Comparison of ENCODE assay signal across 1 cellular context in the genomic region with DNA sequence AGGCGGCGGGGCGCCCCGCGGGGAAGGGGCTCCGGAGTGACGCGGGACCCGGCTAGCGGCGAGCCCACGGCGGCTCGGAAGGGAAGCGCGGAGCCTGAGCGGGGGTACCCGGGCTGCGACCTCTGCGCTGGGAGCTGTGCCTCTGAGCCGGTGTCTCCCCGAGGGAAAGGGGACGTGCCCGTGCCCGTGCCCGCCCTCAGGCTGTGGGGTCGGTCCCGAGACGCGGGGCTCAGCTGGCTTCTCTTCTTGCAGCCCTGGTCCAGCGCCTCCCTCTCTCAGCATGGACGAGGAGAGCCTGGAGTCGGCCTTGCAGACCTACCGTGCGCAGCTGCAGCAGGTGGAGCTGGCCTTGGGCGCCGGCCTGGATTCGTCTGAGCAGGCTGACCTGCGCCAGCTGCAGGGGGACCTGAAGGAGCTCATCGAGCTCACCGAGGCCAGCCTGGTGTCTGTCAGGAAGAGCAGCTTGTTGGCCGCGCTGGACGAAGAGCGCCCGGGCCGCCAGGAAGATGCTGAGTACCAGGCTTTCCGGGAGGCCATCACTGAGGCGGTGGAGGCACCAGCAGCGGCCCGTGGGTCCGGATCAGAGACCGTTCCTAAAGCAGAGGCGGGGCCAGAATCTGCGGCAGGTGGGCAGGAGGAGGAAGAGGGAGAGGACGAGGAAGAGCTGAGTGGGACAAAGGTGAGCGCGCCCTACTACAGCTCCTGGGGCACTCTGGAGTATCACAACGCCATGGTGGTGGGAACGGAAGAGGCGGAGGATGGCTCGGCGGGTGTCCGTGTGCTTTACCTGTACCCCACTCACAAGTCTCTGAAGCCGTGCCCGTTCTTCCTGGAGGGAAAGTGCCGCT.
A peak's percentile ranks its signal among the peaks of the same experiment; 100 is the strongest.
TF ChIP-seq lines count a peak whose summit lies in the region.

No MANE protein-coding gene starts in this region.

TF ChIP-seq in HepG2, 621 proteins besides CTCF, POLR2A, EP300 and RAD21 (continues in another document):
- TF ChIP-seq SPEN (CRISPR knock-in tag; IDR thresholded peaks at IDR 0.05; ENCODE audit: low read depth), result no peak
- TF ChIP-seq, protein P1, sequence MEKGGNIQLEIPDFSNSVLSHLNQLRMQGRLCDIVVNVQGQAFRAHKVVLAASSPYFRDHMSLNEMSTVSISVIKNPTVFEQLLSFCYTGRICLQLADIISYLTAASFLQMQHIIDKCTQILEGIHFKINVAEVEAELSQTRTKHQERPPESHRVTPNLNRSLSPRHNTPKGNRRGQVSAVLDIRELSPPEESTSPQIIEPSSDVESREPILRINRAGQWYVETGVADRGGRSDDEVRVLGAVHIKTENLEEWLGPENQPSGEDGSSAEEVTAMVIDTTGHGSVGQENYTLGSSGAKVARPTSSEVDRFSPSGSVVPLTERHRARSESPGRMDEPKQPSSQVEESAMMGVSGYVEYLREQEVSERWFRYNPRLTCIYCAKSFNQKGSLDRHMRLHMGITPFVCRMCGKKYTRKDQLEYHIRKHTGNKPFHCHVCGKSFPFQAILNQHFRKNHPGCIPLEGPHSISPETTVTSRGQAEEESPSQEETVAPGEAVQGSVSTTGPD (CRISPR knock-in tag; IDR thresholded peaks at IDR 0.05), result no peak
- no peak; the same call in 1 of the 2 replicates for TF ChIP-seq NFE2L1 (CRISPR knock-in tag; IDR thresholded peaks at IDR 0.05; ENCODE audit: borderline replicate concordance)
- TF ChIP-seq, protein P2, sequence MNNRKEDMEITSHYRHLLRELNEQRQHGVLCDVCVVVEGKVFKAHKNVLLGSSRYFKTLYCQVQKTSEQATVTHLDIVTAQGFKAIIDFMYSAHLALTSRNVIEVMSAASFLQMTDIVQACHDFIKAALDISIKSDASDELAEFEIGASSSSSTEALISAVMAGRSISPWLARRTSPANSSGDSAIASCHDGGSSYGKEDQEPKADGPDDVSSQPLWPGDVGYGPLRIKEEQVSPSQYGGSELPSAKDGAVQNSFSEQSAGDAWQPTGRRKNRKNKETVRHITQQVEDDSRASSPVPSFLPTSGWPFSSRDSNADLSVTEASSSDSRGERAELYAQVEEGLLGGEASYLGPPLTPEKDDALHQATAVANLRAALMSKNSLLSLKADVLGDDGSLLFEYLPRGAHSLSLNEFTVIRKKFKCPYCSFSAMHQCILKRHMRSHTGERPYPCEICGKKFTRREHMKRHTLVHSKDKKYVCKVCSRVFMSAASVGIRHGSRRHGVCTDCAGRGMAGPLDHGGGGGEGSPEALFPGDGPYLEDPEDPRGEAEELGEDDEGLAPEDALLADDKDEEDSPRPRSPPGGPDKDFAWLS (CRISPR knock-in tag; IDR thresholded peaks at IDR 0.05; ENCODE audit: borderline replicate concordance), result 0 out of 2 replicates have a peak, but pooled peaks have one; percentile 77
- TF ChIP-seq, protein P3, sequence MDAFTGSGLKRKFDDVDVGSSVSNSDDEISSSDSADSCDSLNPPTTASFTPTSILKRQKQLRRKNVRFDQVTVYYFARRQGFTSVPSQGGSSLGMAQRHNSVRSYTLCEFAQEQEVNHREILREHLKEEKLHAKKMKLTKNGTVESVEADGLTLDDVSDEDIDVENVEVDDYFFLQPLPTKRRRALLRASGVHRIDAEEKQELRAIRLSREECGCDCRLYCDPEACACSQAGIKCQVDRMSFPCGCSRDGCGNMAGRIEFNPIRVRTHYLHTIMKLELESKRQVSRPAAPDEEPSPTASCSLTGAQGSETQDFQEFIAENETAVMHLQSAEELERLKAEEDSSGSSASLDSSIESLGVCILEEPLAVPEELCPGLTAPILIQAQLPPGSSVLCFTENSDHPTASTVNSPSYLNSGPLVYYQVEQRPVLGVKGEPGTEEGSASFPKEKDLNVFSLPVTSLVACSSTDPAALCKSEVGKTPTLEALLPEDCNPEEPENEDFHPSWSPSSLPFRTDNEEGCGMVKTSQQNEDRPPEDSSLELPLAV (CRISPR knock-in tag; conservative IDR thresholded peaks at IDR 0.05; ENCODE audit: low read depth), result no peak
- no peak for TF ChIP-seq ZFP36L1 (CRISPR knock-in tag; IDR thresholded peaks at IDR 0.05)
- TF ChIP-seq REPIN1 (CRISPR knock-in tag; IDR thresholded peaks at IDR 0.05; ENCODE audit: borderline replicate concordance, low read depth), result no peak
- TF ChIP-seq ZNF292 (CRISPR knock-in tag; IDR thresholded peaks at IDR 0.05; ENCODE audit: borderline replicate concordance, low read depth), result peak; percentile 68; the same call in 1 of the 2 replicates
- TF ChIP-seq, protein P4, sequence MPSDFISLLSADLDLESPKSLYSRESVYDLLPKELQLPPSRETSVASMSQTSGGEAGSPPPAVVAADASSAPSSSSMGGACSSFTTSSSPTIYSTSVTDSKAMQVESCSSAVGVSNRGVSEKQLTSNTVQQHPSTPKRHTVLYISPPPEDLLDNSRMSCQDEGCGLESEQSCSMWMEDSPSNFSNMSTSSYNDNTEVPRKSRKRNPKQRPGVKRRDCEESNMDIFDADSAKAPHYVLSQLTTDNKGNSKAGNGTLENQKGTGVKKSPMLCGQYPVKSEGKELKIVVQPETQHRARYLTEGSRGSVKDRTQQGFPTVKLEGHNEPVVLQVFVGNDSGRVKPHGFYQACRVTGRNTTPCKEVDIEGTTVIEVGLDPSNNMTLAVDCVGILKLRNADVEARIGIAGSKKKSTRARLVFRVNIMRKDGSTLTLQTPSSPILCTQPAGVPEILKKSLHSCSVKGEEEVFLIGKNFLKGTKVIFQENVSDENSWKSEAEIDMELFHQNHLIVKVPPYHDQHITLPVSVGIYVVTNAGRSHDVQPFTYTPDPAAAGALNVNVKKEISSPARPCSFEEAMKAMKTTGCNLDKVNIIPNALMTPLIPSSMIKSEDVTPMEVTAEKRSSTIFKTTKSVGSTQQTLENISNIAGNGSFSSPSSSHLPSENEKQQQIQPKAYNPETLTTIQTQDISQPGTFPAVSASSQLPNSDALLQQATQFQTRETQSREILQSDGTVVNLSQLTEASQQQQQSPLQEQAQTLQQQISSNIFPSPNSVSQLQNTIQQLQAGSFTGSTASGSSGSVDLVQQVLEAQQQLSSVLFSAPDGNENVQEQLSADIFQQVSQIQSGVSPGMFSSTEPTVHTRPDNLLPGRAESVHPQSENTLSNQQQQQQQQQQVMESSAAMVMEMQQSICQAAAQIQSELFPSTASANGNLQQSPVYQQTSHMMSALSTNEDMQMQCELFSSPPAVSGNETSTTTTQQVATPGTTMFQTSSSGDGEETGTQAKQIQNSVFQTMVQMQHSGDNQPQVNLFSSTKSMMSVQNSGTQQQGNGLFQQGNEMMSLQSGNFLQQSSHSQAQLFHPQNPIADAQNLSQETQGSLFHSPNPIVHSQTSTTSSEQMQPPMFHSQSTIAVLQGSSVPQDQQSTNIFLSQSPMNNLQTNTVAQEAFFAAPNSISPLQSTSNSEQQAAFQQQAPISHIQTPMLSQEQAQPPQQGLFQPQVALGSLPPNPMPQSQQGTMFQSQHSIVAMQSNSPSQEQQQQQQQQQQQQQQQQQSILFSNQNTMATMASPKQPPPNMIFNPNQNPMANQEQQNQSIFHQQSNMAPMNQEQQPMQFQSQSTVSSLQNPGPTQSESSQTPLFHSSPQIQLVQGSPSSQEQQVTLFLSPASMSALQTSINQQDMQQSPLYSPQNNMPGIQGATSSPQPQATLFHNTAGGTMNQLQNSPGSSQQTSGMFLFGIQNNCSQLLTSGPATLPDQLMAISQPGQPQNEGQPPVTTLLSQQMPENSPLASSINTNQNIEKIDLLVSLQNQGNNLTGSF (CRISPR knock-in tag; IDR thresholded peaks at IDR 0.05), result no peak; the same call in 1 of the 2 replicates
- TF ChIP-seq ZNF605 (CRISPR knock-in tag; IDR thresholded peaks at IDR 0.05), result peak; percentile 42; the same call in 1 of the 2 replicates
- TF ChIP-seq, protein P5, sequence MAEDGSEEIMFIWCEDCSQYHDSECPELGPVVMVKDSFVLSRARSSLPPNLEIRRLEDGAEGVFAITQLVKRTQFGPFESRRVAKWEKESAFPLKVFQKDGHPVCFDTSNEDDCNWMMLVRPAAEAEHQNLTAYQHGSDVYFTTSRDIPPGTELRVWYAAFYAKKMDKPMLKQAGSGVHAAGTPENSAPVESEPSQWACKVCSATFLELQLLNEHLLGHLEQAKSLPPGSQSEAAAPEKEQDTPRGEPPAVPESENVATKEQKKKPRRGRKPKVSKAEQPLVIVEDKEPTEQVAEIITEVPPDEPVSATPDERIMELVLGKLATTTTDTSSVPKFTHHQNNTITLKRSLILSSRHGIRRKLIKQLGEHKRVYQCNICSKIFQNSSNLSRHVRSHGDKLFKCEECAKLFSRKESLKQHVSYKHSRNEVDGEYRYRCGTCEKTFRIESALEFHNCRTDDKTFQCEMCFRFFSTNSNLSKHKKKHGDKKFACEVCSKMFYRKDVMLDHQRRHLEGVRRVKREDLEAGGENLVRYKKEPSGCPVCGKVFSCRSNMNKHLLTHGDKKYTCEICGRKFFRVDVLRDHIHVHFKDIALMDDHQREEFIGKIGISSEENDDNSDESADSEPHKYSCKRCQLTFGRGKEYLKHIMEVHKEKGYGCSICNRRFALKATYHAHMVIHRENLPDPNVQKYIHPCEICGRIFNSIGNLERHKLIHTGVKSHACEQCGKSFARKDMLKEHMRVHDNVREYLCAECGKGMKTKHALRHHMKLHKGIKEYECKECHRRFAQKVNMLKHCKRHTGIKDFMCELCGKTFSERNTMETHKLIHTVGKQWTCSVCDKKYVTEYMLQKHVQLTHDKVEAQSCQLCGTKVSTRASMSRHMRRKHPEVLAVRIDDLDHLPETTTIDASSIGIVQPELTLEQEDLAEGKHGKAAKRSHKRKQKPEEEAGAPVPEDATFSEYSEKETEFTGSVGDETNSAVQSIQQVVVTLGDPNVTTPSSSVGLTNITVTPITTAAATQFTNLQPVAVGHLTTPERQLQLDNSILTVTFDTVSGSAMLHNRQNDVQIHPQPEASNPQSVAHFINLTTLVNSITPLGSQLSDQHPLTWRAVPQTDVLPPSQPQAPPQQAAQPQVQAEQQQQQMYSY (CRISPR knock-in tag; IDR thresholded peaks at IDR 0.05), result no peak
- TF ChIP-seq ZNF557 (CRISPR knock-in tag; IDR thresholded peaks at IDR 0.05), result no peak
- no peak for TF ChIP-seq ZNF446 (CRISPR knock-in tag; IDR thresholded peaks at IDR 0.05)
- TF ChIP-seq ARNT (IDR thresholded peaks at IDR 0.05), result no peak
- TF ChIP-seq TP53 (CRISPR knock-in tag; conservative IDR thresholded peaks at IDR 0.05), result no peak
- TF ChIP-seq SNRNP70 (IDR thresholded peaks at IDR 0.05; ENCODE audit: low read depth, low read length), result no peak
- TF ChIP-seq FOSL2 (CRISPR knock-in tag; IDR thresholded peaks at IDR 0.05), result no peak
- TF ChIP-seq MIER3 (CRISPR knock-in tag; IDR thresholded peaks at IDR 0.05; ENCODE audit: borderline replicate concordance), result no peak
- TF ChIP-seq ZNF672 (CRISPR knock-in tag; IDR thresholded peaks at IDR 0.05), result no peak
- peak; percentile 65; the same call in 1 of the 2 replicates for TF ChIP-seq ZNF367 (CRISPR knock-in tag; IDR thresholded peaks at IDR 0.05; ENCODE audit: borderline replicate concordance)
- TF ChIP-seq ZNF558 (CRISPR knock-in tag; IDR thresholded peaks at IDR 0.05; ENCODE audit: borderline replicate concordance), result no peak
- TF ChIP-seq ZNF674 (CRISPR knock-in tag; IDR thresholded peaks at IDR 0.05; ENCODE audit: low read depth), result no peak
- no peak for TF ChIP-seq FOXP1 (IDR thresholded peaks at IDR 0.05)
- TF ChIP-seq FOXP1 (CRISPR knock-in tag; IDR thresholded peaks at IDR 0.05), result no peak
- TF ChIP-seq, protein P6, sequence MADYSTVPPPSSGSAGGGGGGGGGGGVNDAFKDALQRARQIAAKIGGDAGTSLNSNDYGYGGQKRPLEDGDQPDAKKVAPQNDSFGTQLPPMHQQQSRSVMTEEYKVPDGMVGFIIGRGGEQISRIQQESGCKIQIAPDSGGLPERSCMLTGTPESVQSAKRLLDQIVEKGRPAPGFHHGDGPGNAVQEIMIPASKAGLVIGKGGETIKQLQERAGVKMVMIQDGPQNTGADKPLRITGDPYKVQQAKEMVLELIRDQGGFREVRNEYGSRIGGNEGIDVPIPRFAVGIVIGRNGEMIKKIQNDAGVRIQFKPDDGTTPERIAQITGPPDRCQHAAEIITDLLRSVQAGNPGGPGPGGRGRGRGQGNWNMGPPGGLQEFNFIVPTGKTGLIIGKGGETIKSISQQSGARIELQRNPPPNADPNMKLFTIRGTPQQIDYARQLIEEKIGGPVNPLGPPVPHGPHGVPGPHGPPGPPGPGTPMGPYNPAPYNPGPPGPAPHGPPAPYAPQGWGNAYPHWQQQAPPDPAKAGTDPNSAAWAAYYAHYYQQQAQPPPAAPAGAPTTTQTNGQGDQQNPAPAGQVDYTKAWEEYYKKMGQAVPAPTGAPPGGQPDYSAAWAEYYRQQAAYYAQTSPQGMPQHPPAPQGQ (CRISPR knock-in tag; IDR thresholded peaks at IDR 0.05; ENCODE audit: borderline replicate concordance), result no peak
- TF ChIP-seq ZNF550 (CRISPR knock-in tag; IDR thresholded peaks at IDR 0.05; ENCODE audit: borderline replicate concordance), result 0 out of 2 replicates have a peak, but pooled peaks have one; percentile 56
- no peak for TF ChIP-seq ZNF207 (IDR thresholded peaks at IDR 0.05; ENCODE audit: borderline replicate concordance)
- TF ChIP-seq ZNF589 (CRISPR knock-in tag; conservative IDR thresholded peaks at IDR 0.05), result 0 out of 2 replicates have a peak, but pooled peaks have one; percentile 35
- TF ChIP-seq SRSF1 (optimal IDR thresholded peaks at IDR 0.05; ENCODE audit: low read depth, low read length), result peak; percentile 61
- TF ChIP-seq RNF2 (conservative IDR thresholded peaks at IDR 0.05; ENCODE audit: low read depth), result peak; percentile 43; the same call in 1 of the 2 replicates
- peak; percentile 68; the same call in 1 of the 2 replicates for TF ChIP-seq ZNF296 (CRISPR knock-in tag; conservative IDR thresholded peaks at IDR 0.05)
- TF ChIP-seq ZNF101 (CRISPR knock-in tag; IDR thresholded peaks at IDR 0.05; ENCODE audit: borderline replicate concordance, low read depth), result no peak
- 0 out of 2 replicates have a peak, but pooled peaks have one; percentile 52 for TF ChIP-seq ATAD3A (CRISPR knock-in tag; IDR thresholded peaks at IDR 0.05)
- TF ChIP-seq, protein P7, sequence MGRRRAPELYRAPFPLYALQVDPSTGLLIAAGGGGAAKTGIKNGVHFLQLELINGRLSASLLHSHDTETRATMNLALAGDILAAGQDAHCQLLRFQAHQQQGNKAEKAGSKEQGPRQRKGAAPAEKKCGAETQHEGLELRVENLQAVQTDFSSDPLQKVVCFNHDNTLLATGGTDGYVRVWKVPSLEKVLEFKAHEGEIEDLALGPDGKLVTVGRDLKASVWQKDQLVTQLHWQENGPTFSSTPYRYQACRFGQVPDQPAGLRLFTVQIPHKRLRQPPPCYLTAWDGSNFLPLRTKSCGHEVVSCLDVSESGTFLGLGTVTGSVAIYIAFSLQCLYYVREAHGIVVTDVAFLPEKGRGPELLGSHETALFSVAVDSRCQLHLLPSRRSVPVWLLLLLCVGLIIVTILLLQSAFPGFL (CRISPR knock-in tag; IDR thresholded peaks at IDR 0.05), result peak; percentile 91
- TF ChIP-seq ZFP1 (CRISPR knock-in tag; IDR thresholded peaks at IDR 0.05), result no peak
- TF ChIP-seq ZNF431 (CRISPR knock-in tag; IDR thresholded peaks at IDR 0.05; ENCODE audit: borderline replicate concordance, low read depth), result no peak
- TF ChIP-seq GATAD1 (CRISPR knock-in tag; IDR thresholded peaks at IDR 0.05), result peak; percentile 23; the same call in 1 of the 2 replicates
